Comparison of ENCODE assay signal across 17 cellular contexts in genomic region chr7:19944363-19945120, GRCh38.
DNase-seq lines count a peak whose midpoint lies in the region; ATAC-seq, FAIRE-seq and TF ChIP-seq lines count a peak whose summit lies in the region.
"Had no signal": no experiment of that assay in that cellular context is flagged by ENCODE, and none has a peak within 500 bp of the region (broad histone marks: within the 10 kb centered on the region; RNA-seq: fewer than 3 reads in every experiment).

No MANE protein-coding gene starts in this region.

- H3K36me3 ChIP-seq in GM23338 (ENCODE audit: insufficient read depth) (no peaks in the 10 kb centered on the region), astrocyte (ENCODE audit: insufficient read depth, low read length) (no peaks in the 10 kb centered on the region)
- H3K36me3 ChIP-seq: BE2C had no signal

- no peak overlapping the region for H3K27ac Mint-ChIP-seq in GM23338
- no peak overlapping the region for H3K27ac Mint-ChIP-seq in astrocyte (ENCODE audit: unreplicated experiment)
- H3K27ac Mint-ChIP-seq: CD4-positive, alpha-beta memory T cell had no signal

- H3K9me3 ChIP-seq in astrocyte (ENCODE audit: insufficient read depth, low read depth, low read length), result no peaks in the 10 kb centered on the region
- H3K9me3 ChIP-seq: BE2C had no signal

- ATAC-seq in GM23338 (no peak), omental fat pad (ENCODE audit: low FRiP score) (peak; percentile 88), GM18858 (IDR thresholded peaks at IDR 0.05; ENCODE audit: unreplicated experiment) (no peak)
- ATAC-seq: SK-N-SH treated with all-trans-retinoic acid at 6 μM for 48 hours had no signal

- H3K4me2 ChIP-seq in GM23338 (no peak overlapping the region), astrocyte (ENCODE audit: low read length) (no peak overlapping the region)

- H4K20me1 ChIP-seq in GM23338 (replicated peaks; ENCODE audit: insufficient read depth), result no peaks in the 10 kb centered on the region
- no peaks in the 10 kb centered on the region for H4K20me1 ChIP-seq in astrocyte (ENCODE audit: insufficient read depth, low read length)

- H3K4me3 Mint-ChIP-seq in GM23338, result no peak overlapping the region
- H3K4me3 Mint-ChIP-seq in astrocyte (ENCODE audit: unreplicated experiment), result no peak overlapping the region
- H3K4me3 Mint-ChIP-seq: CD4-positive, alpha-beta memory T cell had no signal

- H3K4me1 ChIP-seq in GM23338 (ENCODE audit: insufficient read depth), result no peaks in the 10 kb centered on the region
- peaks cover 3% of the 10 kb centered on the region for H3K4me1 ChIP-seq in astrocyte (ENCODE audit: insufficient read depth, low read length)
- H3K4me1 ChIP-seq: BE2C had no signal

- H3K36me3 Mint-ChIP-seq in GM23338 (ENCODE audit: low read depth) (peaks cover 4% of the 10 kb centered on the region; the same call in 1 of the 3 replicates), astrocyte (ENCODE audit: low read depth, unreplicated experiment) (no peaks in the 10 kb centered on the region)
- H3K36me3 Mint-ChIP-seq: CD4-positive, alpha-beta memory T cell had no signal

- no peaks in the 10 kb centered on the region; the same call in 1 of the 2 replicates for H3F3A ChIP-seq in GM23338 (replicated peaks; ENCODE audit: low read depth)

- peak overlapping the region; percentile 57; the same call in 1 of the 2 replicates for H3K27ac ChIP-seq in GM23338 (ENCODE audit: low read depth)
- H3K27ac ChIP-seq in astrocyte (ENCODE audit: low read depth, low read length), result no peak overlapping the region

- no peak overlapping the region for H2AFZ ChIP-seq in GM23338
- no peak overlapping the region for H2AFZ ChIP-seq in astrocyte (ENCODE audit: low read depth, low read length)

- peaks cover 9% of the 10 kb centered on the region; the same call in 2 of the 3 replicates for H3K9me3 Mint-ChIP-seq in GM23338
- peaks cover 2% of the 10 kb centered on the region for H3K9me3 Mint-ChIP-seq in astrocyte (ENCODE audit: unreplicated experiment)

- H3K4me1 Mint-ChIP-seq in GM23338 (no peaks in the 10 kb centered on the region), astrocyte (ENCODE audit: low read depth, unreplicated experiment) (peaks cover 8% of the 10 kb centered on the region)
- H3K4me1 Mint-ChIP-seq: CD4-positive, alpha-beta memory T cell had no signal

- no peak for DNase-seq in GM23338 (ENCODE audit: low spot score)
- DNase-seq in NCI-H82 (lab: John Stamatoyannopoulos, UW), result peak; percentile 90
- peak; percentile 16 for DNase-seq in astrocyte (ENCODE audit: low read depth)
- DNase-seq in omental fat pad (ENCODE audit: low spot score), result no peak
- no peak for DNase-seq in dermis blood vessel endothelial cell
- DNase-seq in mesenteric fat pad (ENCODE audit: low spot score), result no peak
- DNase-seq: BE2C; CD4-positive, alpha-beta memory T cell; H7; KBM-7; NCI-H1092; NCI-H1694; NCI-H510A treated with DMSO at 0.1 percent for 48 hours; NK-92 treated with Interleukin-12 subunit alpha and Interleukin-12 subunit beta, amount 100 ng/mL, for 24 hours; Right ventricle myocardium superior had no signal

- TF ChIP-seq CTCF in GM23338 (conservative IDR thresholded peaks at IDR 0.05; ENCODE audit: low read depth in 2 of 2), result no peak
- no peak for TF ChIP-seq CTCF in astrocyte (IDR thresholded peaks at IDR 0.05; ENCODE audit: insufficient read depth, low read depth, low read length)
- TF ChIP-seq CTCF in omental fat pad (IDR thresholded peaks at IDR 0.05), result no peak

- no peak overlapping the region for H3K9ac ChIP-seq in astrocyte (ENCODE audit: low read length)

- H3K4me3 ChIP-seq in GM23338 (no peak overlapping the region), astrocyte (ENCODE audit: insufficient read depth, low read depth, low read length) (no peak overlapping the region)

- H3K79me2 ChIP-seq in GM23338 (replicated peaks; ENCODE audit: insufficient read depth) (no peaks in the 10 kb centered on the region), astrocyte (ENCODE audit: insufficient read depth, low read length) (no peaks in the 10 kb centered on the region)

- no peaks in the 10 kb centered on the region for H3K9me2 ChIP-seq in GM23338 (ENCODE audit: insufficient read depth)

- H3K27me3 Mint-ChIP-seq in GM23338 (ENCODE audit: insufficient read depth, low read depth, poor library complexity), result no peaks in the 10 kb centered on the region
- H3K27me3 Mint-ChIP-seq in astrocyte (ENCODE audit: low read depth, unreplicated experiment), result no peaks in the 10 kb centered on the region
- H3K27me3 Mint-ChIP-seq: CD4-positive, alpha-beta memory T cell had no signal

- H3K27me3 ChIP-seq in GM23338 (ENCODE audit: insufficient read depth), result no peaks in the 10 kb centered on the region
- H3K27me3 ChIP-seq in astrocyte (ENCODE audit: insufficient read depth, low read length), result no peaks in the 10 kb centered on the region
- H3K27me3 ChIP-seq: BE2C had no signal

- no peak for FAIRE-seq in astrocyte (lab: Jason Lieb, UNC)

TF ChIP-seq in GM23338, 12 proteins besides CTCF, POLR2A, EP300 and RAD21:
- TF ChIP-seq JUNB (IDR thresholded peaks at IDR 0.05; ENCODE audit: unreplicated experiment) (no peak), POLR2AphosphoS5 (IDR thresholded peaks at IDR 0.05; ENCODE audit: low read depth) (no peak), NANOG (IDR thresholded peaks at IDR 0.05; ENCODE audit: borderline replicate concordance) (no peak), EZH2 (IDR thresholded peaks at IDR 0.05; ENCODE audit: low read depth, unreplicated experiment) (no peak), ETS1 (IDR thresholded peaks at IDR 0.05) (no peak), ZNF114 (CRISPR knock-in tag; IDR thresholded peaks at IDR 0.05) (no peak), STAT1 (IDR thresholded peaks at IDR 0.05; ENCODE audit: unreplicated experiment) (no peak), EZH2phosphoT487 (IDR thresholded peaks at IDR 0.05; ENCODE audit: unreplicated experiment) (no peak), REST (IDR thresholded peaks at IDR 0.05; ENCODE audit: unreplicated experiment) (no peak)

Comparison
In these comparisons a context has a peak if more than half of its experiments do, and no peak if none do; other contexts are left out.
1. DNase-seq: peak in NCI-H82 (single experiment) and astrocyte (single experiment); none in GM23338 (single experiment), omental fat pad (single experiment), dermis blood vessel endothelial cell (single experiment) and mesenteric fat pad (single experiment).